Comparison of ENCODE assay signal across 8 cellular contexts in genomic region chr16:89700100-89700648, GRCh38. TPM values are rescaled to one million over a fixed set of nuclear protein-coding genes. Genes with fewer than 3 reads are reported as not detected.
DNase-seq lines count a peak whose midpoint lies in the region; ATAC-seq and TF ChIP-seq lines count a peak whose summit lies in the region.

No MANE protein-coding gene starts in this region.

- H3K9me2 ChIP-seq in Loucy (replicated peaks; ENCODE audit: low read depth, low read length): no peaks in the 10 kb centered on the region

- peak overlapping the region in 9 of 10 donors; percentile 53 to 93 (median 89) for H3K27ac Mint-ChIP-seq in naive thymus-derived CD8-positive, alpha-beta T cell
- H3K27ac Mint-ChIP-seq in stimulated activated naive B cell treated with anti-CD40 and anti-IgM and Interleukin-4, amounts not matched to agents 10 μg/mL and 1 μg/mL and 100 μg/mL, for 72 hours: peak overlapping the region; percentile 86

- TF ChIP-seq CTCF in Loucy (conservative IDR thresholded peaks at IDR 0.05; ENCODE audit: low read length) (peak; percentile 40), RWPE2 (IDR thresholded peaks at IDR 0.05; ENCODE audit: poor library complexity, severe bottlenecking) (peak; percentile 87)

- H2AFZ ChIP-seq in Loucy (ENCODE audit: low read length): no peak overlapping the region

- DNase-seq in DMS53 treated with DMSO at 0.1 percent for 48 hours (lab: John Stamatoyannopoulos, UW; ENCODE audit: unreplicated experiment): peak; percentile 96
- peak; percentile 100 for DNase-seq in RWPE2 (ENCODE audit: low spot score)
- peak; percentile 89 for DNase-seq in activated effector memory CD4-positive, alpha-beta T cell treated with Interleukin-2 at 50 U/mL for 16 hours
- DNase-seq in fibroblast of peridontal ligament (ENCODE audit: extremely low read depth): peak; percentile 90
- peak; percentile 91 to 98 (median 94) for DNase-seq in naive thymus-derived CD8-positive, alpha-beta T cell
- DNase-seq in stimulated activated naive B cell treated with anti-CD40 and anti-IgM and Interleukin-4, amounts not matched to agents 10 μg/mL and 1 μg/mL and 100 μg/mL, for 72 hours: peak; percentile 92

- peak overlapping the region; percentile 69 for H3K4me2 ChIP-seq in Loucy (ENCODE audit: low read depth, low read length, poor library complexity, severe bottlenecking)

- H3K79me2 ChIP-seq in Loucy (ENCODE audit: insufficient read depth, low read length): no peaks in the 10 kb centered on the region

- ATAC-seq in GM21825 (IDR thresholded peaks at IDR 0.05; ENCODE audit: unreplicated experiment): peak; percentile 39
- peak; percentile 69 for ATAC-seq in RWPE2 (ENCODE audit: low read depth)
- peak; percentile 12 to 22 for ATAC-seq in naive thymus-derived CD8-positive, alpha-beta T cell
- peak; percentile 27 to 31 for ATAC-seq in stimulated activated naive B cell treated with anti-CD40 and anti-IgM and Interleukin-4, amounts not matched to agents 10 μg/mL and 1 μg/mL and 100 μg/mL, for 72 hours (replicated peaks)

- no peaks in the 10 kb centered on the region for H3K9me3 Mint-ChIP-seq in naive thymus-derived CD8-positive, alpha-beta T cell
- no peaks in the 10 kb centered on the region for H3K9me3 Mint-ChIP-seq in stimulated activated naive B cell treated with anti-CD40 and anti-IgM and Interleukin-4, amounts not matched to agents 10 μg/mL and 1 μg/mL and 100 μg/mL, for 72 hours

- H3K4me3 ChIP-seq in Loucy (ENCODE audit: low read length, poor library complexity, severe bottlenecking) (peak overlapping the region; percentile 72), RWPE2 (ENCODE audit: severe bottlenecking) (peak overlapping the region; percentile 59)

- H3K4me1 Mint-ChIP-seq in naive thymus-derived CD8-positive, alpha-beta T cell: peaks cover 6 to 39% (median 19%) of the 10 kb centered on the region in 4 donors
- H3K4me1 Mint-ChIP-seq in stimulated activated naive B cell treated with anti-CD40 and anti-IgM and Interleukin-4, amounts not matched to agents 10 μg/mL and 1 μg/mL and 100 μg/mL, for 72 hours: peaks cover 12 to 41% of the 10 kb centered on the region in 2 donors

- POLR2A ChIA-PET in naive thymus-derived CD8-positive, alpha-beta T cell (lab: Charles Lee): interaction anchor here (0.5 to 17.7 kb wide), 20 partner anchors 11 to 271 kb away, joined by 3 to 262 read pairs (median 6); partner anchors contain the start of genes CDK10, CHMP1A, FANCA and SPATA33

- no peaks in the 10 kb centered on the region for H3K27me3 Mint-ChIP-seq in naive thymus-derived CD8-positive, alpha-beta T cell
- H3K27me3 Mint-ChIP-seq in stimulated activated naive B cell treated with anti-CD40 and anti-IgM and Interleukin-4, amounts not matched to agents 10 μg/mL and 1 μg/mL and 100 μg/mL, for 72 hours: no peaks in the 10 kb centered on the region

- no peak overlapping the region for H3K9ac ChIP-seq in Loucy (ENCODE audit: low read depth, low read length, poor library complexity, severe bottlenecking)

- no peaks in the 10 kb centered on the region for H3K27me3 ChIP-seq in Loucy (ENCODE audit: insufficient read depth, low read length, poor library complexity, severe bottlenecking)
- H3K27me3 ChIP-seq in RWPE2 (ENCODE audit: insufficient read depth, poor library complexity, severe bottlenecking): no peaks in the 10 kb centered on the region

- no peaks in the 10 kb centered on the region for H4K20me1 ChIP-seq in Loucy (ENCODE audit: insufficient read depth, low read length, poor library complexity, severe bottlenecking)

- peak overlapping the region; percentile 41 for H3K27ac ChIP-seq in RWPE2 (ENCODE audit: poor library complexity, severe bottlenecking)

- no peaks in the 10 kb centered on the region for H3F3A ChIP-seq in Loucy (ENCODE audit: low read depth)

- H3K4me3 Mint-ChIP-seq in naive thymus-derived CD8-positive, alpha-beta T cell: peak overlapping the region; percentile 47 to 85 (median 74)
- H3K4me3 Mint-ChIP-seq in stimulated activated naive B cell treated with anti-CD40 and anti-IgM and Interleukin-4, amounts not matched to agents 10 μg/mL and 1 μg/mL and 100 μg/mL, for 72 hours: peak overlapping the region; percentile 86 to 88

- peaks cover 0 to 2% (median 0%) of the 10 kb centered on the region in 3 donors for H3K36me3 Mint-ChIP-seq in naive thymus-derived CD8-positive, alpha-beta T cell
- H3K36me3 Mint-ChIP-seq in stimulated activated naive B cell treated with anti-CD40 and anti-IgM and Interleukin-4, amounts not matched to agents 10 μg/mL and 1 μg/mL and 100 μg/mL, for 72 hours: peaks cover 11 to 16% of the 10 kb centered on the region in 2 donors

- H3K36me3 ChIP-seq in Loucy (ENCODE audit: insufficient read depth, low read length) (no peaks in the 10 kb centered on the region), RWPE2 (ENCODE audit: low read depth) (peaks cover 6% of the 10 kb centered on the region; the same call in 1 of the 2 replicates)

- H3K4me1 ChIP-seq in Loucy (ENCODE audit: insufficient read depth, low read length, poor library complexity, severe bottlenecking): peaks cover 16% of the 10 kb centered on the region
- no peaks in the 10 kb centered on the region for H3K4me1 ChIP-seq in RWPE2 (ENCODE audit: insufficient read depth, poor library complexity, severe bottlenecking)

- H3K9me3 ChIP-seq in Loucy (ENCODE audit: insufficient read depth, low read depth, low read length) (no peaks in the 10 kb centered on the region), RWPE2 (ENCODE audit: severe bottlenecking) (no peaks in the 10 kb centered on the region)

RNA-seq across cellular contexts. Expression of gene SPATA2L, which starts 1.3 kb away (rescaled TPM):
- total RNA-seq in naive thymus-derived CD8-positive, alpha-beta T cell: 1 to 10 TPM; 6.9 to 8.1 TPM
- polyA plus RNA-seq in naive thymus-derived CD8-positive, alpha-beta T cell: 1 to 10 TPM; 3.5 to 6.4 (median 5.4) TPM

RNA-seq across cellular contexts. Expression of gene CDK10, which starts 13.7 kb away (rescaled TPM):
- 100 to 1,000 TPM; 129 to 135 TPM for total RNA-seq in naive thymus-derived CD8-positive, alpha-beta T cell
- 10 to 100 TPM; 25.4 to 63.3 (median 27.3) TPM for polyA plus RNA-seq in naive thymus-derived CD8-positive, alpha-beta T cell

RNA-seq across cellular contexts. Expression of gene VPS9D1, which starts 20.5 kb away (rescaled TPM):
- total RNA-seq in naive thymus-derived CD8-positive, alpha-beta T cell: 10 to 100 TPM; 16.5 to 17.0 TPM
- 1 to 10 TPM in 1 of 3 donors, under 1 TPM in 2; 0.53 to 1.3 (median 0.91) TPM for polyA plus RNA-seq in naive thymus-derived CD8-positive, alpha-beta T cell

RNA-seq across cellular contexts. Expression of gene ZNF276, which starts 21.2 kb away (rescaled TPM):
- total RNA-seq in naive thymus-derived CD8-positive, alpha-beta T cell: 100 to 1,000 TPM; 168 to 171 TPM
- 10 to 100 TPM; 15.0 to 56.0 (median 19.6) TPM for polyA plus RNA-seq in naive thymus-derived CD8-positive, alpha-beta T cell

RNA-seq across cellular contexts. Expression of gene SPATA33, which starts 42.5 kb away (rescaled TPM):
- 1 to 10 TPM; 6.2 to 7.7 TPM for total RNA-seq in naive thymus-derived CD8-positive, alpha-beta T cell
- 1 to 10 TPM; 1.7 to 3.0 (median 2.3) TPM for polyA plus RNA-seq in naive thymus-derived CD8-positive, alpha-beta T cell

Comparison
In these comparisons a context has a peak if more than half of its experiments do, and no peak if none do; other contexts are left out.
1. Peak in every context shown above with its lines: DNase-seq, ATAC-seq, H3K4me3 ChIP-seq and H3K27ac ChIP-seq.
2. ATAC-seq: peak in every context shown above with its lines; median percentile 69 in RWPE2; 39 in GM21825; 29 in stimulated activated naive B cell treated with anti-CD40 and anti-IgM and Interleukin-4, amounts not matched to agents 10 μg/mL and 1 μg/mL and 100 μg/mL, for 72 hours; 17 in naive thymus-derived CD8-positive, alpha-beta T cell.